ENCODE assay signal across 2 cellular contexts in genomic region chr19:54108496-54108895, GRCh38.
TF ChIP-seq lines count a peak whose summit lies in the region.

No MANE protein-coding gene starts in this region.

TF ChIP-seq in PFSK-1, 5 proteins besides CTCF, POLR2A, EP300 and RAD21:
- TF ChIP-seq FOXP2 (optimal IDR thresholded peaks at IDR 0.05; ENCODE audit: borderline replicate concordance, extremely low read depth, extremely low read length, insufficient read depth) = no peak
- 0 out of 2 replicates have a peak, but pooled peaks have one; percentile 25 for TF ChIP-seq POLR2AphosphoS5 (IDR thresholded peaks at IDR 0.05; ENCODE audit: low read depth, low read length)
- TF ChIP-seq, protein P1, sequence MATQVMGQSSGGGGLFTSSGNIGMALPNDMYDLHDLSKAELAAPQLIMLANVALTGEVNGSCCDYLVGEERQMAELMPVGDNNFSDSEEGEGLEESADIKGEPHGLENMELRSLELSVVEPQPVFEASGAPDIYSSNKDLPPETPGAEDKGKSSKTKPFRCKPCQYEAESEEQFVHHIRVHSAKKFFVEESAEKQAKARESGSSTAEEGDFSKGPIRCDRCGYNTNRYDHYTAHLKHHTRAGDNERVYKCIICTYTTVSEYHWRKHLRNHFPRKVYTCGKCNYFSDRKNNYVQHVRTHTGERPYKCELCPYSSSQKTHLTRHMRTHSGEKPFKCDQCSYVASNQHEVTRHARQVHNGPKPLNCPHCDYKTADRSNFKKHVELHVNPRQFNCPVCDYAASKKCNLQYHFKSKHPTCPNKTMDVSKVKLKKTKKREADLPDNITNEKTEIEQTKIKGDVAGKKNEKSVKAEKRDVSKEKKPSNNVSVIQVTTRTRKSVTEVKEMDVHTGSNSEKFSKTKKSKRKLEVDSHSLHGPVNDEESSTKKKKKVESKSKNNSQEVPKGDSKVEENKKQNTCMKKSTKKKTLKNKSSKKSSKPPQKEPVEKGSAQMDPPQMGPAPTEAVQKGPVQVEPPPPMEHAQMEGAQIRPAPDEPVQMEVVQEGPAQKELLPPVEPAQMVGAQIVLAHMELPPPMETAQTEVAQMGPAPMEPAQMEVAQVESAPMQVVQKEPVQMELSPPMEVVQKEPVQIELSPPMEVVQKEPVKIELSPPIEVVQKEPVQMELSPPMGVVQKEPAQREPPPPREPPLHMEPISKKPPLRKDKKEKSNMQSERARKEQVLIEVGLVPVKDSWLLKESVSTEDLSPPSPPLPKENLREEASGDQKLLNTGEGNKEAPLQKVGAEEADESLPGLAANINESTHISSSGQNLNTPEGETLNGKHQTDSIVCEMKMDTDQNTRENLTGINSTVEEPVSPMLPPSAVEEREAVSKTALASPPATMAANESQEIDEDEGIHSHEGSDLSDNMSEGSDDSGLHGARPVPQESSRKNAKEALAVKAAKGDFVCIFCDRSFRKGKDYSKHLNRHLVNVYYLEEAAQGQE (IDR thresholded peaks at IDR 0.05; ENCODE audit: insufficient read depth in 1 of 2, low read depth in 2 of 2, low read length in 2 of 2) = no peak
- no peak for TF ChIP-seq SIN3A (IDR thresholded peaks at IDR 0.05; ENCODE audit: borderline replicate concordance, insufficient read depth, low read length)
- no peak for TF ChIP-seq TAF1 (IDR thresholded peaks at IDR 0.05; ENCODE audit: borderline replicate concordance, insufficient read depth, low read length)

TF ChIP-seq in HepG2, 621 proteins besides CTCF, POLR2A, EP300 and RAD21:
- TF ChIP-seq MAFK (conservative IDR thresholded peaks at IDR 0.05 in 1 of 2, IDR thresholded peaks at IDR 0.05 in 1 of 2; ENCODE audit: low read length in 2 of 2) (peak in 1 of 2 experiments; percentile 68; a peak in 2 of 4 replicates), MAFF (IDR thresholded peaks at IDR 0.05; ENCODE audit: low read depth, low read length) (peak; percentile 47; the same call in 1 of the 2 replicates)
- TF ChIP-seq, protein P2, sequence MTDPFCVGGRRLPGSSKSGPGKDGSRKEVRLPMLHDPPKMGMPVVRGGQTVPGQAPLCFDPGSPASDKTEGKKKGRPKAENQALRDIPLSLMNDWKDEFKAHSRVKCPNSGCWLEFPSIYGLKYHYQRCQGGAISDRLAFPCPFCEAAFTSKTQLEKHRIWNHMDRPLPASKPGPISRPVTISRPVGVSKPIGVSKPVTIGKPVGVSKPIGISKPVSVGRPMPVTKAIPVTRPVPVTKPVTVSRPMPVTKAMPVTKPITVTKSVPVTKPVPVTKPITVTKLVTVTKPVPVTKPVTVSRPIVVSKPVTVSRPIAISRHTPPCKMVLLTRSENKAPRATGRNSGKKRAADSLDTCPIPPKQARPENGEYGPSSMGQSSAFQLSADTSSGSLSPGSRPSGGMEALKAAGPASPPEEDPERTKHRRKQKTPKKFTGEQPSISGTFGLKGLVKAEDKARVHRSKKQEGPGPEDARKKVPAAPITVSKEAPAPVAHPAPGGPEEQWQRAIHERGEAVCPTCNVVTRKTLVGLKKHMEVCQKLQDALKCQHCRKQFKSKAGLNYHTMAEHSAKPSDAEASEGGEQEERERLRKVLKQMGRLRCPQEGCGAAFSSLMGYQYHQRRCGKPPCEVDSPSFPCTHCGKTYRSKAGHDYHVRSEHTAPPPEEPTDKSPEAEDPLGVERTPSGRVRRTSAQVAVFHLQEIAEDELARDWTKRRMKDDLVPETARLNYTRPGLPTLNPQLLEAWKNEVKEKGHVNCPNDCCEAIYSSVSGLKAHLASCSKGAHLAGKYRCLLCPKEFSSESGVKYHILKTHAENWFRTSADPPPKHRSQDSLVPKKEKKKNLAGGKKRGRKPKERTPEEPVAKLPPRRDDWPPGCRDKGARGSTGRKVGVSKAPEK (CRISPR knock-in tag; IDR thresholded peaks at IDR 0.05; ENCODE audit: borderline replicate concordance) = no peak
TF ChIP-seq in HepG2: peak in this region for 2.
